Comparison of ENCODE assay signal across 22 cellular contexts in genomic region chr5:116858705-116859333, GRCh38.
"Had no signal": no experiment of that assay in that cellular context is flagged by ENCODE, and none has a peak within 500 bp of the region (broad histone marks: within the 10 kb centered on the region; RNA-seq: fewer than 3 reads in every experiment).

No MANE protein-coding gene starts in this region.

- H3K4me1 ChIP-seq: gastroesophageal sphincter, tibial artery had no signal

- H3K9me3 Mint-ChIP-seq: activated B cell treated with CpG ODN at 0.5 μM for 24 hours; activated CD4-positive, alpha-beta memory T cell treated with anti-CD3 and anti-CD28 coated beads for 36 hours; activated naive CD8-positive, alpha-beta T cell treated with anti-CD3 and anti-CD28 coated beads, Interleukin-2, amount 10 ng/mL, durations not matched to agents 7 days and 5 days; T-cell had no signal

- H3K36me3 Mint-ChIP-seq: activated CD4-positive, alpha-beta memory T cell treated with anti-CD3 and anti-CD28 coated beads for 36 hours; activated CD8-positive, alpha-beta memory T cell treated with anti-CD3 and anti-CD28 coated beads, Interleukin-2, amount 10 ng/mL, durations not matched to agents 7 days and 5 days; activated naive CD8-positive, alpha-beta T cell treated with anti-CD3 and anti-CD28 coated beads, Interleukin-2, amount 10 ng/mL, durations not matched to agents 7 days and 5 days; natural killer cell treated with Interleukin-12 subunit alpha and Interleukin-12 subunit beta and Interleukin-15 and Interleukin-18, amount 100 ng/mL, for 72 hours; T-cell had no signal

- H3K4me3 ChIP-seq: coronary artery, gastroesophageal sphincter, heart right ventricle, tibial artery had no signal

- DNase-seq: activated B cell treated with CpG ODN at 0.5 μM for 24 hours; activated CD4-positive, alpha-beta memory T cell treated with anti-CD3 and anti-CD28 coated beads for 36 hours; activated CD4-positive, alpha-beta T cell treated with anti-CD3 and anti-CD28 coated beads for 4 hours; activated CD8-positive, alpha-beta memory T cell treated with anti-CD3 and anti-CD28 coated beads, Interleukin-2, amount 10 ng/mL, durations not matched to agents 7 days and 5 days; activated naive CD4-positive, alpha-beta T cell; activated naive CD8-positive, alpha-beta T cell treated with anti-CD3 and anti-CD28 coated beads, Interleukin-2, amount 10 ng/mL, durations not matched to agents 7 days and 5 days; effector CD4-positive, alpha-beta T cell; heart right ventricle; immature natural killer cell; left cardiac atrium; occipital lobe; retina; stimulated activated CD4-positive, alpha-beta T cell treated with anti-CD3 and anti-CD28 coated beads, Interleukin-2, amount 100 ng/mL, for 24 hours; stimulated activated naive CD8-positive, alpha-beta T cell treated with anti-CD3 and anti-CD28 coated beads, Interleukin-15, Interleukin-2, amounts not matched to agents 100 U/mL and 50 U/mL, for 24 hours; substantia nigra; T-cell; tibial artery had no signal

- H3K27me3 Mint-ChIP-seq: activated B cell treated with CpG ODN at 0.5 μM for 24 hours; activated CD4-positive, alpha-beta memory T cell treated with anti-CD3 and anti-CD28 coated beads for 36 hours; activated CD8-positive, alpha-beta memory T cell treated with anti-CD3 and anti-CD28 coated beads, Interleukin-2, amount 10 ng/mL, durations not matched to agents 7 days and 5 days; natural killer cell treated with Interleukin-12 subunit alpha and Interleukin-12 subunit beta and Interleukin-15 and Interleukin-18, amount 100 ng/mL, for 72 hours; T-cell had no signal

- FAIRE-seq: urothelium cell line had no signal

- H3K27me3 ChIP-seq: gastroesophageal sphincter, heart right ventricle, tibial artery had no signal

- ATAC-seq: activated CD8-positive, alpha-beta memory T cell treated with anti-CD3 and anti-CD28 coated beads, Interleukin-2, amount 10 ng/mL, durations not matched to agents 7 days and 5 days; esophagus mucosa; gastroesophageal sphincter; heart right ventricle; left cardiac atrium; natural killer cell treated with Interleukin-12 subunit alpha and Interleukin-12 subunit beta and Interleukin-15 and Interleukin-18, amount 100 ng/mL, for 72 hours; stimulated activated naive CD8-positive, alpha-beta T cell treated with anti-CD3 and anti-CD28 coated beads, Interleukin-15, Interleukin-2, amounts not matched to agents 100 U/mL and 50 U/mL, for 24 hours; T-cell had no signal

- H3K36me3 ChIP-seq: gastroesophageal sphincter, heart right ventricle, tibial artery had no signal

- H3K27ac ChIP-seq: coronary artery, gastroesophageal sphincter, heart right ventricle, tibial artery had no signal

- H3K4me3 Mint-ChIP-seq: activated B cell treated with CpG ODN at 0.5 μM for 24 hours; activated CD4-positive, alpha-beta memory T cell treated with anti-CD3 and anti-CD28 coated beads for 36 hours; activated CD8-positive, alpha-beta memory T cell treated with anti-CD3 and anti-CD28 coated beads, Interleukin-2, amount 10 ng/mL, durations not matched to agents 7 days and 5 days; activated naive CD8-positive, alpha-beta T cell treated with anti-CD3 and anti-CD28 coated beads, Interleukin-2, amount 10 ng/mL, durations not matched to agents 7 days and 5 days; immature natural killer cell; natural killer cell treated with Interleukin-12 subunit alpha and Interleukin-12 subunit beta and Interleukin-15 and Interleukin-18, amount 100 ng/mL, for 72 hours; T-cell had no signal

- H3K4me1 Mint-ChIP-seq: activated B cell treated with CpG ODN at 0.5 μM for 24 hours; activated CD8-positive, alpha-beta memory T cell treated with anti-CD3 and anti-CD28 coated beads, Interleukin-2, amount 10 ng/mL, durations not matched to agents 7 days and 5 days; T-cell had no signal

- H3K27ac Mint-ChIP-seq: activated B cell treated with CpG ODN at 0.5 μM for 24 hours; activated CD4-positive, alpha-beta memory T cell treated with anti-CD3 and anti-CD28 coated beads for 36 hours; activated CD8-positive, alpha-beta memory T cell treated with anti-CD3 and anti-CD28 coated beads, Interleukin-2, amount 10 ng/mL, durations not matched to agents 7 days and 5 days; activated naive CD8-positive, alpha-beta T cell treated with anti-CD3 and anti-CD28 coated beads, Interleukin-2, amount 10 ng/mL, durations not matched to agents 7 days and 5 days; immature natural killer cell; natural killer cell treated with Interleukin-12 subunit alpha and Interleukin-12 subunit beta and Interleukin-15 and Interleukin-18, amount 100 ng/mL, for 72 hours; T-cell had no signal

- H3K9me3 ChIP-seq: gastroesophageal sphincter, heart right ventricle, tibial artery had no signal
